ENCODE assay signal across 1 cellular context in genomic region chr16:1363501-1364041, GRCh38.
TF ChIP-seq lines count a peak whose summit lies in the region.

No MANE protein-coding gene starts in this region.

TF ChIP-seq in GM23338, 12 proteins besides CTCF, POLR2A, EP300 and RAD21 (continued from another document):
- TF ChIP-seq, protein P1, sequence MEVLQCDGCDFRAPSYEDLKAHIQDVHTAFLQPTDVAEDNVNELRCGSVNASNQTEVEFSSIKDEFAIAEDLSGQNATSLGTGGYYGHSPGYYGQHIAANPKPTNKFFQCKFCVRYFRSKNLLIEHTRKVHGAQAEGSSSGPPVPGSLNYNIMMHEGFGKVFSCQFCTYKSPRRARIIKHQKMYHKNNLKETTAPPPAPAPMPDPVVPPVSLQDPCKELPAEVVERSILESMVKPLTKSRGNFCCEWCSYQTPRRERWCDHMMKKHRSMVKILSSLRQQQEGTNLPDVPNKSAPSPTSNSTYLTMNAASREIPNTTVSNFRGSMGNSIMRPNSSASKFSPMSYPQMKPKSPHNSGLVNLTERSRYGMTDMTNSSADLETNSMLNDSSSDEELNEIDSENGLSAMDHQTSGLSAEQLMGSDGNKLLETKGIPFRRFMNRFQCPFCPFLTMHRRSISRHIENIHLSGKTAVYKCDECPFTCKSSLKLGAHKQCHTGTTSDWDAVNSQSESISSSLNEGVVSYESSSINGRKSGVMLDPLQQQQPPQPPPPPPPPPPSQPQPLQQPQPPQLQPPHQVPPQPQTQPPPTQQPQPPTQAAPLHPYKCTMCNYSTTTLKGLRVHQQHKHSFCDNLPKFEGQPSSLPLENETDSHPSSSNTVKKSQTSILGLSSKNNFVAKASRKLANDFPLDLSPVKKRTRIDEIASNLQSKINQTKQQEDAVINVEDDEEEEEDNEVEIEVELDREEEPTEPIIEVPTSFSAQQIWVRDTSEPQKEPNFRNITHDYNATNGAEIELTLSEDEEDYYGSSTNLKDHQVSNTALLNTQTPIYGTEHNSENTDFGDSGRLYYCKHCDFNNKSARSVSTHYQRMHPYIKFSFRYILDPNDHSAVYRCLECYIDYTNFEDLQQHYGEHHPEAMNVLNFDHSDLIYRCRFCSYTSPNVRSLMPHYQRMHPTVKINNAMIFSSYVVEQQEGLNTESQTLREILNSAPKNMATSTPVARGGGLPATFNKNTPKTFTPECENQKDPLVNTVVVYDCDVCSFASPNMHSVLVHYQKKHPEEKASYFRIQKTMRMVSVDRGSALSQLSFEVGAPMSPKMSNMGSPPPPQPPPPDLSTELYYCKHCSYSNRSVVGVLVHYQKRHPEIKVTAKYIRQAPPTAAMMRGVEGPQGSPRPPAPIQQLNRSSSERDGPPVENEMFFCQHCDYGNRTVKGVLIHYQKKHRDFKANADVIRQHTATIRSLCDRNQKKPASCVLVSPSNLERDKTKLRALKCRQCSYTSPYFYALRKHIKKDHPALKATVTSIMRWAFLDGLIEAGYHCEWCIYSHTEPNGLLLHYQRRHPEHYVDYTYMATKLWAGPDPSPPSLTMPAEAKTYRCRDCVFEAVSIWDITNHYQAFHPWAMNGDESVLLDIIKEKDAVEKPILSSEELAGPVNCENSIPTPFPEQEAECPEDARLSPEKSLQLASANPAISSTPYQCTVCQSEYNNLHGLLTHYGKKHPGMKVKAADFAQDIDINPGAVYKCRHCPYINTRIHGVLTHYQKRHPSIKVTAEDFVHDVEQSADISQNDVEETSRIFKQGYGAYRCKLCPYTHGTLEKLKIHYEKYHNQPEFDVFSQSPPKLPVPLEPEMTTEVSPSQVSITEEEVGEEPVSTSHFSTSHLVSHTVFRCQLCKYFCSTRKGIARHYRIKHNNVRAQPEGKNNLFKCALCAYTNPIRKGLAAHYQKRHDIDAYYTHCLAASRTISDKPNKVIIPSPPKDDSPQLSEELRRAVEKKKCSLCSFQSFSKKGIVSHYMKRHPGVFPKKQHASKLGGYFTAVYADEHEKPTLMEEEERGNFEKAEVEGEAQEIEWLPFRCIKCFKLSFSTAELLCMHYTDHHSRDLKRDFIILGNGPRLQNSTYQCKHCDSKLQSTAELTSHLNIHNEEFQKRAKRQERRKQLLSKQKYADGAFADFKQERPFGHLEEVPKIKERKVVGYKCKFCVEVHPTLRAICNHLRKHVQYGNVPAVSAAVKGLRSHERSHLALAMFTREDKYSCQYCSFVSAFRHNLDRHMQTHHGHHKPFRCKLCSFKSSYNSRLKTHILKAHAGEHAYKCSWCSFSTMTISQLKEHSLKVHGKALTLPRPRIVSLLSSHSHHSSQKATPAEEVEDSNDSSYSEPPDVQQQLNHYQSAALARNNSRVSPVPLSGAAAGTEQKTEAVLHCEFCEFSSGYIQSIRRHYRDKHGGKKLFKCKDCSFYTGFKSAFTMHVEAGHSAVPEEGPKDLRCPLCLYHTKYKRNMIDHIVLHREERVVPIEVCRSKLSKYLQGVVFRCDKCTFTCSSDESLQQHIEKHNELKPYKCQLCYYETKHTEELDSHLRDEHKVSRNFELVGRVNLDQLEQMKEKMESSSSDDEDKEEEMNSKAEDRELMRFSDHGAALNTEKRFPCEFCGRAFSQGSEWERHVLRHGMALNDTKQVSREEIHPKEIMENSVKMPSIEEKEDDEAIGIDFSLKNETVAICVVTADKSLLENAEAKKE (CRISPR knock-in tag; IDR thresholded peaks at IDR 0.05) = no peak
- TF ChIP-seq NANOG (IDR thresholded peaks at IDR 0.05; ENCODE audit: borderline replicate concordance) = no peak
- TF ChIP-seq JUNB (IDR thresholded peaks at IDR 0.05; ENCODE audit: unreplicated experiment) = no peak
- TF ChIP-seq, protein P2, sequence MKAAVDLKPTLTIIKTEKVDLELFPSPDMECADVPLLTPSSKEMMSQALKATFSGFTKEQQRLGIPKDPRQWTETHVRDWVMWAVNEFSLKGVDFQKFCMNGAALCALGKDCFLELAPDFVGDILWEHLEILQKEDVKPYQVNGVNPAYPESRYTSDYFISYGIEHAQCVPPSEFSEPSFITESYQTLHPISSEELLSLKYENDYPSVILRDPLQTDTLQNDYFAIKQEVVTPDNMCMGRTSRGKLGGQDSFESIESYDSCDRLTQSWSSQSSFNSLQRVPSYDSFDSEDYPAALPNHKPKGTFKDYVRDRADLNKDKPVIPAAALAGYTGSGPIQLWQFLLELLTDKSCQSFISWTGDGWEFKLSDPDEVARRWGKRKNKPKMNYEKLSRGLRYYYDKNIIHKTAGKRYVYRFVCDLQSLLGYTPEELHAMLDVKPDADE (IDR thresholded peaks at IDR 0.05) = no peak
- no peak for TF ChIP-seq CREB1 (CRISPR knock-in tag; IDR thresholded peaks at IDR 0.05; ENCODE audit: low read depth)
